13 cellular contexts compared by ENCODE assay signal in the genomic region with DNA sequence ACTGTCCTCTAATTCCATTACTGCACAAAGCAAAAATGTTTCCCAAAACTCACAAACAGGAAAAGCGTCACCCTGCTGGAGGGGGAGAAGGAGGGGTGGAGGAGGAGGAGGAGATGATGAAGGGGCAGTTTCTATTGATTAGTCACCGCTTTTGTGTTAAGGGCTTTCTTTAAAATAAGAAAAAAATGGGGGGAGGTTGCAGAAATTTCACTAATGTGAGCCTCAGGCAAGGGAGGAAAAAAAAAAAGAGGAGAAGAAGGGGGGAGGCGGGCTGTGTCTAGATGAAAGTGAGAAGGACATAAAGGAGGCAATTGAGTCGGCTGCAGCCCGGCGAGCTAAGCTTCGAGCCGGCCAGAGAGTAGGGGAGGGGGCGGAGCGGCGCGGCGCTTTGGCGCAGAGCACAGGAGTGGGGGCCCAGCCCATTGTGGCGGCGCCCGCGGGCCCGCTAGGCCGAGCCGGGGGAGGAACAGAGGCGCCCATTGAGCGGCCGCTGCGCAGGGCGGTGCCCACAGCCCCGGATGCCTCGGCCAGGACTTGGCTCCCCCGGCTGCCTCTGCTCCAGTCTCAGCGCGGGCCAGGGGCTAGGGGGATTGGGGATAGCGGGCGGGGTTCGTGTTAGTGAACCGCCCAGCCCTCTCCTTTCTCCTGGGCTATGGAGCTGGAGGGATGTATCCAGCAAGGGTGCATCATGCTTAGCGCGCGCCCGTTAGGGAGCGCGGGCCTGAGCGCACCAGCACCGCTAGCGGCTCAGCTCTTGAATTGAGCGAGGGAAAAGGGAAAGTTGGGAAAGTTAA. TPM values are rescaled to one million over a fixed set of nuclear protein-coding genes. Genes with fewer than 3 reads are reported as not detected.
DNase-seq lines count a peak whose midpoint lies in the region; ATAC-seq and TF ChIP-seq lines count a peak whose summit lies in the region.
"Had no signal": no experiment of that assay in that cellular context is flagged by ENCODE, and none has a peak within 500 bp of the region (broad histone marks: within the 10 kb centered on the region; RNA-seq: fewer than 3 reads in every experiment).

No MANE protein-coding gene starts in this region.

- H3K9ac ChIP-seq in iPS-18a (ENCODE audit: low read length) = no peak overlapping the region
- H3K9ac ChIP-seq: parathyroid adenoma had no signal

- peak in 7 of 8 donors; percentile 18 to 69 (median 41) for ATAC-seq in heart right ventricle
- ATAC-seq in SK-N-SH treated with all-trans-retinoic acid at 6 μM for 48 hours = peak; percentile 63
- peak; percentile 26 for ATAC-seq in aorta (ENCODE audit: low FRiP score)
- no peak for ATAC-seq in HG03159 (IDR thresholded peaks at IDR 0.05; ENCODE audit: unreplicated experiment)
- ATAC-seq in GM18868 (IDR thresholded peaks at IDR 0.05; ENCODE audit: unreplicated experiment) = no peak
- no peak for ATAC-seq in stimulated activated naive B cell treated with anti-CD40 and anti-IgM and Interleukin-4, amounts not matched to agents 10 μg/mL and 1 μg/mL and 100 μg/mL, for 72 hours (replicated peaks)

- DNase-seq in heart right ventricle = no peak
- DNase-seq in right atrium auricular region (ENCODE audit: low spot score) = no peak
- no peak for DNase-seq in aorta
- no peak for DNase-seq in stimulated activated naive B cell treated with anti-CD40 and anti-IgM and Interleukin-4, amounts not matched to agents 10 μg/mL and 1 μg/mL and 100 μg/mL, for 72 hours
- DNase-seq: activated T-cell treated with anti-CD3 and anti-CD28 coated beads, Interleukin-2, amount 50 U/mL, for 24 hours; CD4-positive, alpha-beta T cell; esophagus squamous epithelium had no signal

- intact Hi-C loops in heart right ventricle (cut with DNase I) (no loop called here), aorta (cut with DNase I) (no loop called here)

- peaks cover 0 to 7% of the 10 kb centered on the region in 2 donors for H3K36me3 Mint-ChIP-seq in stimulated activated naive B cell treated with anti-CD40 and anti-IgM and Interleukin-4, amounts not matched to agents 10 μg/mL and 1 μg/mL and 100 μg/mL, for 72 hours

- H3K4me3 Mint-ChIP-seq in stimulated activated naive B cell treated with anti-CD40 and anti-IgM and Interleukin-4, amounts not matched to agents 10 μg/mL and 1 μg/mL and 100 μg/mL, for 72 hours = no peak overlapping the region
- H3K4me3 Mint-ChIP-seq: activated T-cell treated with anti-CD3 and anti-CD28 coated beads, Interleukin-2, amount 50 U/mL, for 24 hours; CD4-positive, alpha-beta T cell had no signal

- TF ChIP-seq CTCF in heart right ventricle (IDR thresholded peaks at IDR 0.05) = no peak
- no peak for TF ChIP-seq CTCF in right atrium auricular region (IDR thresholded peaks at IDR 0.05)

- H3K4me1 Mint-ChIP-seq in stimulated activated naive B cell treated with anti-CD40 and anti-IgM and Interleukin-4, amounts not matched to agents 10 μg/mL and 1 μg/mL and 100 μg/mL, for 72 hours = peaks cover 5 to 17% of the 10 kb centered on the region in 2 donors

- H3K27me3 ChIP-seq in heart right ventricle = peaks cover 22 to 100% (median 99%) of the 10 kb centered on the region in 7 donors
- peaks cover 52 to 77% of the 10 kb centered on the region in 2 donors for H3K27me3 ChIP-seq in right atrium auricular region
- peaks cover 97% of the 10 kb centered on the region for H3K27me3 ChIP-seq in iPS-18a (ENCODE audit: control insufficient read depth, insufficient read depth, low read length)
- no peaks in the 10 kb centered on the region for H3K27me3 ChIP-seq in aorta (ENCODE audit: control insufficient read depth in 1 of 2, insufficient read depth in 2 of 2, low read length in 1 of 2)

- H3K36me3 ChIP-seq in heart right ventricle (no peaks in the 10 kb centered on the region), right atrium auricular region (no peaks in the 10 kb centered on the region), iPS-18a (ENCODE audit: control insufficient read depth, low read depth, low read length) (no peaks in the 10 kb centered on the region), aorta (ENCODE audit: control insufficient read depth in 1 of 2, insufficient read depth in 2 of 2, low read length in 1 of 2) (no peaks in the 10 kb centered on the region)
- H3K36me3 ChIP-seq: esophagus squamous epithelium had no signal

- H3K27ac ChIP-seq in heart right ventricle (no peak overlapping the region), right atrium auricular region (no peak overlapping the region), iPS-18a (ENCODE audit: low read length) (no peak overlapping the region), aorta (ENCODE audit: low read depth in 1 of 2, low read length in 2 of 2) (no peak overlapping the region)
- H3K27ac ChIP-seq: esophagus squamous epithelium, parathyroid adenoma, RWPE1 had no signal

- H3K9me3 Mint-ChIP-seq in stimulated activated naive B cell treated with anti-CD40 and anti-IgM and Interleukin-4, amounts not matched to agents 10 μg/mL and 1 μg/mL and 100 μg/mL, for 72 hours = peaks cover 0 to 4% of the 10 kb centered on the region in 2 donors
- H3K9me3 Mint-ChIP-seq: activated T-cell treated with anti-CD3 and anti-CD28 coated beads, Interleukin-2, amount 50 U/mL, for 24 hours; CD4-positive, alpha-beta T cell had no signal

- peaks cover 4 to 26% (median 12%) of the 10 kb centered on the region in 9 donors for H3K4me1 ChIP-seq in heart right ventricle
- peaks cover 0 to 29% of the 10 kb centered on the region in 2 donors for H3K4me1 ChIP-seq in right atrium auricular region
- H3K4me1 ChIP-seq in iPS-18a (ENCODE audit: control insufficient read depth, low read depth, low read length) = peaks cover 54% of the 10 kb centered on the region
- no peaks in the 10 kb centered on the region for H3K4me1 ChIP-seq in aorta (ENCODE audit: control insufficient read depth in 1 of 2, insufficient read depth in 2 of 2, low read length in 2 of 2)
- H3K4me1 ChIP-seq: parathyroid adenoma had no signal

- WGBS in heart right ventricle, 2 donors = 2 to 3% methylated on average over 42 to 45 of the region's 45 CpGs
- 3 to 6% methylated on average over 31 to 45 of the region's 45 CpGs for WGBS in aorta, 2 donors

- H3K27ac Mint-ChIP-seq in stimulated activated naive B cell treated with anti-CD40 and anti-IgM and Interleukin-4, amounts not matched to agents 10 μg/mL and 1 μg/mL and 100 μg/mL, for 72 hours = no peak overlapping the region
- H3K27ac Mint-ChIP-seq: activated T-cell treated with anti-CD3 and anti-CD28 coated beads, Interleukin-2, amount 50 U/mL, for 24 hours; CD4-positive, alpha-beta T cell had no signal

- H3K9me3 ChIP-seq in heart right ventricle (peaks cover 0 to 2% (median 0%) of the 10 kb centered on the region in 11 donors), right atrium auricular region (no peaks in the 10 kb centered on the region), iPS-18a (ENCODE audit: control insufficient read depth, low read depth, low read length) (no peaks in the 10 kb centered on the region), aorta (ENCODE audit: control insufficient read depth, low read length) (no peaks in the 10 kb centered on the region)
- H3K9me3 ChIP-seq: esophagus squamous epithelium had no signal

- peak overlapping the region in 2 of 10 donors; percentile 2 to 16 for H3K4me3 ChIP-seq in heart right ventricle
- H3K4me3 ChIP-seq in right atrium auricular region = peak overlapping the region in 1 of 2 donors; percentile 23
- H3K4me3 ChIP-seq in iPS-18a (ENCODE audit: low read length) = peak overlapping the region; percentile 54
- H3K4me3 ChIP-seq in aorta (ENCODE audit: low read length in 2 of 2) = no peak overlapping the region

- H3K27me3 Mint-ChIP-seq in stimulated activated naive B cell treated with anti-CD40 and anti-IgM and Interleukin-4, amounts not matched to agents 10 μg/mL and 1 μg/mL and 100 μg/mL, for 72 hours = peaks cover 70 to 87% of the 10 kb centered on the region in 2 donors

TF ChIP-seq in SK-N-SH treated with all-trans-retinoic acid at 6 μM for 48 hours, 23 proteins besides CTCF, POLR2A, EP300 and RAD21:
- TF ChIP-seq ZNF8 (CRISPR knock-in tag; IDR thresholded peaks at IDR 0.05) = no peak
- TF ChIP-seq, protein P1, sequence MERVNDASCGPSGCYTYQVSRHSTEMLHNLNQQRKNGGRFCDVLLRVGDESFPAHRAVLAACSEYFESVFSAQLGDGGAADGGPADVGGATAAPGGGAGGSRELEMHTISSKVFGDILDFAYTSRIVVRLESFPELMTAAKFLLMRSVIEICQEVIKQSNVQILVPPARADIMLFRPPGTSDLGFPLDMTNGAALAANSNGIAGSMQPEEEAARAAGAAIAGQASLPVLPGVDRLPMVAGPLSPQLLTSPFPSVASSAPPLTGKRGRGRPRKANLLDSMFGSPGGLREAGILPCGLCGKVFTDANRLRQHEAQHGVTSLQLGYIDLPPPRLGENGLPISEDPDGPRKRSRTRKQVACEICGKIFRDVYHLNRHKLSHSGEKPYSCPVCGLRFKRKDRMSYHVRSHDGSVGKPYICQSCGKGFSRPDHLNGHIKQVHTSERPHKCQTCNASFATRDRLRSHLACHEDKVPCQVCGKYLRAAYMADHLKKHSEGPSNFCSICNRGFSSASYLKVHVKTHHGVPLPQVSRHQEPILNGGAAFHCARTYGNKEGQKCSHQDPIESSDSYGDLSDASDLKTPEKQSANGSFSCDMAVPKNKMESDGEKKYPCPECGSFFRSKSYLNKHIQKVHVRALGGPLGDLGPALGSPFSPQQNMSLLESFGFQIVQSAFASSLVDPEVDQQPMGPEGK (CRISPR knock-in tag; IDR thresholded peaks at IDR 0.05; ENCODE audit: borderline replicate concordance) = no peak

RNA-seq across cellular contexts. Expression of gene PAX3, which starts 7.9 kb away (rescaled TPM):
- total RNA-seq in heart right ventricle = not detected
- polyA plus RNA-seq in heart right ventricle = under 1 TPM in 1 of 2 donors, not detected in 1; 0.01 TPM
- total RNA-seq in right atrium auricular region = 1 to 10 TPM in 1 of 2 donors, under 1 TPM in 1; 0.24 to 1.7 TPM
- total RNA-seq in aorta = under 1 TPM in 1 of 2 donors, not detected in 1; 0.60 TPM
- polyA plus RNA-seq in aorta = not detected
- total RNA-seq: CD4-positive, alpha-beta T cell; esophagus squamous epithelium had no signal

Comparison
In these comparisons a context has a peak if more than half of its experiments do, and no peak if none do; other contexts are left out.
1. ATAC-seq: peak in heart right ventricle (7 of 8), SK-N-SH treated with all-trans-retinoic acid at 6 μM for 48 hours (single experiment) and aorta (single experiment); none in HG03159 (single experiment), GM18868 (single experiment) and stimulated activated naive B cell treated with anti-CD40 and anti-IgM and Interleukin-4, amounts not matched to agents 10 μg/mL and 1 μg/mL and 100 μg/mL, for 72 hours (0 of 2).